Comparison of ENCODE assay signal across 10 cellular contexts in genomic region chr7:151630349-151630748, GRCh38.
A peak's percentile ranks its signal among the peaks of the same experiment; 100 is the strongest.
DNase-seq lines count a peak whose midpoint lies in the region; ATAC-seq, FAIRE-seq and TF ChIP-seq lines count a peak whose summit lies in the region.
"Had no signal": no experiment of that assay in that cellular context is flagged by ENCODE, and none has a peak within 500 bp of the region (broad histone marks: within the 10 kb centered on the region; RNA-seq: fewer than 3 reads in every experiment).

No MANE protein-coding gene starts in this region.

- no peak overlapping the region for H3K4me2 ChIP-seq in HepG2 (ENCODE audit: low read depth, low read length)

- in situ Hi-C loops in HepG2 (cut with HindIII; ENCODE audit: extremely low pct_ligation_motif_present, low pct_unique_long_range_greater_than_20kb) = no loop called here

- H3K27ac ChIP-seq in HepG2 (ENCODE audit: extremely low read length, insufficient read depth, low read length) (no peak overlapping the region), right lobe of liver (no peak overlapping the region), iPS-18a (ENCODE audit: low read length) (no peak overlapping the region), upper lobe of right lung (no peak overlapping the region), colonic mucosa (no peak overlapping the region)

- H3K27ac Mint-ChIP-seq in activated T-helper 17 cell treated with anti-CD3 and anti-CD28 coated beads, Interleukin-2, amount 50 U/mL, for 72 hours = no peak overlapping the region

- WGBS in HepG2 (ENCODE audit: low lambda C conversion rate) = 77% methylated on average over 5 of the region's 5 CpGs
- WGBS in right lobe of liver (ENCODE audit: insufficient coverage, low coverage, low lambda C conversion rate, missing lambda C conversion rate) = 94% methylated on average over 5 of the region's 5 CpGs

- H3K4me1 Mint-ChIP-seq in activated T-helper 17 cell treated with anti-CD3 and anti-CD28 coated beads, Interleukin-2, amount 50 U/mL, for 72 hours = peaks cover 19% of the 10 kb centered on the region

- ATAC-seq in HepG2 (no peak), right lobe of liver (no peak), upper lobe of right lung (no peak)
- ATAC-seq in activated T-helper 17 cell treated with anti-CD3 and anti-CD28 coated beads, Interleukin-2, amount 50 U/mL, for 72 hours (replicated peaks) = no peak

- TF ChIP-seq EP300 in HepG2 (IDR thresholded peaks at IDR 0.05; ENCODE audit: low read depth in 2 of 2, low read length in 2 of 2) (no peak), HepG2 (CRISPR knock-in tag; IDR thresholded peaks at IDR 0.05; ENCODE audit: borderline replicate concordance) (no peak)

- H2AFZ ChIP-seq in HepG2 (ENCODE audit: low read length) = no peak overlapping the region

- peaks cover 8% of the 10 kb centered on the region for H3K36me3 Mint-ChIP-seq in activated T-helper 17 cell treated with anti-CD3 and anti-CD28 coated beads, Interleukin-2, amount 50 U/mL, for 72 hours (ENCODE audit: low read depth)

- H3K4me3 Mint-ChIP-seq in activated T-helper 17 cell treated with anti-CD3 and anti-CD28 coated beads, Interleukin-2, amount 50 U/mL, for 72 hours = peak overlapping the region; percentile 92

- CTCF ChIA-PET in HepG2 (lab: Yijun Ruan, JAX; ENCODE audit: low intra/inter-chr PET ratio, low total read pairs) = no interaction called here

- no peaks in the 10 kb centered on the region for H3K27me3 Mint-ChIP-seq in activated T-helper 17 cell treated with anti-CD3 and anti-CD28 coated beads, Interleukin-2, amount 50 U/mL, for 72 hours

- BruUV-seq in HepG2 (replicated peaks; lab: Mats Ljungman, UMichigan) = no TSS peak

- no peak for FAIRE-seq in HepG2 (lab: Jason Lieb, UNC)

- H3K27me3 ChIP-seq in HepG2 (ENCODE audit: control insufficient read depth in 1 of 2, insufficient read depth in 2 of 2, low read length in 2 of 2) (peaks cover 0 to 23% of the 10 kb centered on the region in 2 experiments; a peak in 2 of 5 replicates), right lobe of liver (no peaks in the 10 kb centered on the region), iPS-18a (ENCODE audit: control insufficient read depth, insufficient read depth, low read length) (peaks cover 42% of the 10 kb centered on the region), upper lobe of right lung (no peaks in the 10 kb centered on the region), colonic mucosa (no peaks in the 10 kb centered on the region)

- DNase-seq in HepG2 (ENCODE audit: low spot score) (no peak), right lobe of liver (no peak), upper lobe of right lung (no peak), colonic mucosa (no peak), cerebellar cortex (ENCODE audit: low spot score) (no peak), GM19238 (ENCODE audit: insufficient read length, low spot score) (no peak)
- DNase-seq: NCI-H2171, posterior cingulate gyrus had no signal

- TF ChIP-seq POLR2A in HepG2 (IDR thresholded peaks at IDR 0.05; ENCODE audit: insufficient read depth in 1 of 2, low read depth in 2 of 2, low read length in 2 of 2) (no peak), right lobe of liver (IDR thresholded peaks at IDR 0.05) (no peak)

- H3K36me3 ChIP-seq in HepG2 (replicated peaks in 1 of 2; ENCODE audit: control insufficient read depth in 1 of 2, insufficient read depth in 2 of 2, low read length in 2 of 2) = no peaks in the 10 kb centered on the region
- H3K36me3 ChIP-seq in right lobe of liver = peaks cover 0 to 5% (median 0%) of the 10 kb centered on the region in 4 donors
- H3K36me3 ChIP-seq in iPS-18a (ENCODE audit: control insufficient read depth, low read depth, low read length) = no peaks in the 10 kb centered on the region
- H3K36me3 ChIP-seq in upper lobe of right lung = peaks cover 7% of the 10 kb centered on the region
- H3K36me3 ChIP-seq in colonic mucosa = no peaks in the 10 kb centered on the region

- H3K9me3 ChIP-seq in HepG2 (ENCODE audit: low read length) (peaks cover 8% of the 10 kb centered on the region), right lobe of liver (no peaks in the 10 kb centered on the region), iPS-18a (ENCODE audit: control insufficient read depth, low read depth, low read length) (no peaks in the 10 kb centered on the region), upper lobe of right lung (no peaks in the 10 kb centered on the region), colonic mucosa (no peaks in the 10 kb centered on the region)

- H3K4me1 ChIP-seq in HepG2 (ENCODE audit: insufficient read depth, low read length) (peaks cover 12% of the 10 kb centered on the region), right lobe of liver (peaks cover 0 to 11% (median 0%) of the 10 kb centered on the region in 4 donors), iPS-18a (ENCODE audit: control insufficient read depth, low read depth, low read length) (peaks cover 23% of the 10 kb centered on the region), upper lobe of right lung (peaks cover 13% of the 10 kb centered on the region), colonic mucosa (peaks cover 6% of the 10 kb centered on the region)

- H4K20me1 ChIP-seq in HepG2 (ENCODE audit: insufficient read depth, low read length) = peaks cover 4% of the 10 kb centered on the region; the same call in 1 of the 2 replicates

- peaks cover 4% of the 10 kb centered on the region for H3K9me3 Mint-ChIP-seq in activated T-helper 17 cell treated with anti-CD3 and anti-CD28 coated beads, Interleukin-2, amount 50 U/mL, for 72 hours

- intact Hi-C loops in HepG2 (cut with micrococcal nuclease; ENCODE audit: unreplicated experiment) (no loop called here), right lobe of liver (cut with DNase I) (no loop called here), upper lobe of right lung (cut with DNase I) (no loop called here), colonic mucosa (cut with DNase I) (no loop called here)

- H3K79me2 ChIP-seq in HepG2 (ENCODE audit: insufficient read depth, low read length) = no peaks in the 10 kb centered on the region

- POLR2A ChIA-PET in HepG2 (lab: Yijun Ruan, JAX) = no interaction called here

- TF ChIP-seq CTCF in HepG2 (CRISPR knock-in tag; IDR thresholded peaks at IDR 0.05) (no peak), right lobe of liver (IDR thresholded peaks at IDR 0.05) (no peak), upper lobe of right lung (IDR thresholded peaks at IDR 0.05) (no peak), colonic mucosa (IDR thresholded peaks at IDR 0.05) (no peak)

- H3K9ac ChIP-seq in HepG2 (ENCODE audit: insufficient read depth, low read depth, low read length) (no peak overlapping the region), iPS-18a (ENCODE audit: low read length) (no peak overlapping the region), colonic mucosa (ENCODE audit: low read depth in 2 of 2, low read length in 2 of 2) (no peak overlapping the region)

- TF ChIP-seq RAD21 in HepG2 (CRISPR knock-in tag; IDR thresholded peaks at IDR 0.05) = no peak

- no peak overlapping the region for H3K4me3 ChIP-seq in HepG2 (replicated peaks in 1 of 3; ENCODE audit: insufficient read depth in 1 of 3, low read depth in 2 of 3, low read length in 3 of 3)
- H3K4me3 ChIP-seq in right lobe of liver = no peak overlapping the region
- H3K4me3 ChIP-seq in iPS-18a (ENCODE audit: low read length) = peak overlapping the region; percentile 93
- H3K4me3 ChIP-seq in upper lobe of right lung = peak overlapping the region; percentile 61
- no peak overlapping the region for H3K4me3 ChIP-seq in colonic mucosa

TF ChIP-seq in HepG2, 621 proteins besides CTCF, POLR2A, EP300 and RAD21:
- TF ChIP-seq NCOA5 (CRISPR knock-in tag; IDR thresholded peaks at IDR 0.05) (no peak), ZNF768 (CRISPR knock-in tag; IDR thresholded peaks at IDR 0.05) (peak; percentile 42; the same call in 1 of the 2 replicates), SMC3 (IDR thresholded peaks at IDR 0.05; ENCODE audit: low read length) (no peak), ZSCAN21 (CRISPR knock-in tag; IDR thresholded peaks at IDR 0.05; ENCODE audit: borderline replicate concordance) (no peak), SAP130 (CRISPR knock-in tag; IDR thresholded peaks at IDR 0.05; ENCODE audit: low read depth) (no peak), ZC3H13 (CRISPR knock-in tag; IDR thresholded peaks at IDR 0.05) (no peak), MXD3 (CRISPR knock-in tag; IDR thresholded peaks at IDR 0.05) (no peak)

Comparison
In these comparisons a context has a peak if more than half of its experiments do, and no peak if none do; other contexts are left out.
1. H3K4me3 ChIP-seq: peak in iPS-18a (single experiment) and upper lobe of right lung (single experiment); none in HepG2 (0 of 3), right lobe of liver (0 of 3) and colonic mucosa (single experiment).